2 cellular contexts compared by ENCODE assay signal in the genomic region with DNA sequence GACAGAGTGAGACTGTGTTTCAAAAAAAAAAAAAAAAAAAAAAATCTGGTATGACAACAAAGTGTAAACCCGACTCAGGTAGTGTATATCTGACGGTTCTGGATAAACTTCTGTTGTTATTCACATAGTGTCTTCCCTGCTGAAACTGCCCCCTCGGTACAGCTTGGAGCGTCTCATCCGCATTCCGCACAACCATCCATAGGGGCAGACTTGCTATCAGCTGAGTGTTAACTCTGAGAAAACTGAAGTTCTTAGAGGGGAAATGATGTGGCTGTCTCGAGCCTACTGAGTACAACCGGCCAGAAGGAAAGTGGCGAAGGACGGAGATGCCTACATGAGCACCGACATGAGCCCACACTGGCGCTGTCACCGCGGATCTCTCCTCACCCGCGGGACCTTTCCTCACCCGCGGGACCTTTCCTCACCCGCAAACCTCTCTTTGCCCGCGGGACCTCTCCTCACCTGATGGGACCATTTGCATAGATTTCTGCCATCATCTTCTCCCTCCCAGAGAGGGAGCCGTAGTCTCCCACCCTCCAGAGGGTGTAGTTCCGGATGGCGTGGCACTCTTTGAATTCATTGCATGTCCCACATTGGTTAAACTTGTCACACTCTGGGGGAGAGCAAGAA.
TF ChIP-seq lines count a peak whose summit lies in the region.

No MANE protein-coding gene starts in this region.

TF ChIP-seq in SK-N-SH treated with all-trans-retinoic acid at 6 μM for 48 hours, 23 proteins besides CTCF, POLR2A, EP300 and RAD21:
- no peak for TF ChIP-seq SNAI2 (CRISPR knock-in tag; IDR thresholded peaks at IDR 0.05)
- TF ChIP-seq BACH2 (CRISPR knock-in tag; IDR thresholded peaks at IDR 0.05; ENCODE audit: borderline replicate concordance), result no peak
- no peak for TF ChIP-seq CSDC2 (CRISPR knock-in tag; IDR thresholded peaks at IDR 0.05)
- TF ChIP-seq POU6F1 (CRISPR knock-in tag; IDR thresholded peaks at IDR 0.05; ENCODE audit: borderline replicate concordance, low read depth), result no peak
- no peak for TF ChIP-seq PPARA (CRISPR knock-in tag; IDR thresholded peaks at IDR 0.05; ENCODE audit: borderline replicate concordance)
- TF ChIP-seq CREB5 (CRISPR knock-in tag; IDR thresholded peaks at IDR 0.05; ENCODE audit: low read depth), result no peak
- TF ChIP-seq RARB (CRISPR knock-in tag; IDR thresholded peaks at IDR 0.05), result no peak
- TF ChIP-seq ZFP3 (CRISPR knock-in tag; IDR thresholded peaks at IDR 0.05), result no peak

TF ChIP-seq in SK-N-SH, 30 proteins besides CTCF, POLR2A, EP300 and RAD21:
- TF ChIP-seq MAX (IDR thresholded peaks at IDR 0.05; ENCODE audit: low read depth) (no peak), RXRA (IDR thresholded peaks at IDR 0.05; ENCODE audit: borderline replicate concordance, low read depth) (no peak), REST (IDR thresholded peaks at IDR 0.05; ENCODE audit: low read depth, low read length) (no peak), CHD2 (IDR thresholded peaks at IDR 0.05; ENCODE audit: low read length, partially characterized antibody) (no peak), TEAD4 (IDR thresholded peaks at IDR 0.05; ENCODE audit: borderline replicate concordance, insufficient read depth) (no peak), ELF1 (IDR thresholded peaks at IDR 0.05) (no peak), YY1 (IDR thresholded peaks at IDR 0.05; ENCODE audit: low read depth) (no peak)
